1 cellular context compared by ENCODE assay signal in the genomic region with DNA sequence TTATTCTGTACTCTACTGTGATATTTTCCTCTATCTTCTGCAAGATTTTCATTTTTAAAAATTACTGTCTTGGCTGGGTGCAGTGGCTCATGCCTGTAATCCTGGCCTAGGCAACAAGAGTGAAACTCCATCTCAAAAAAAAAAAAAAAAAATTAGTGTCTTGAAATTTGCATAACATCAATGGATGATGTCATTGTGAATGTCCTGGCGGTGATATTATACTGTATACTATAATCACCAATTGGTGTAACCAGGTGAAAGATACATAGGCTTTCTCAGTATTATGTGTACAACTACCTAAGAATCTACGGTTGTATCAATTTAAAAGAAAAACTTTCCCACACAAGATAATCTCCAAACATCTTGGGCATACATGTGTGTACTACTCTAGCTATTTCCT.
TF ChIP-seq lines count a peak whose summit lies in the region.

No MANE protein-coding gene starts in this region.

TF ChIP-seq in WTC11, 78 proteins besides CTCF, POLR2A, EP300 and RAD21 (continued from another document):
- TF ChIP-seq ATF6 (CRISPR knock-in tag; IDR thresholded peaks at IDR 0.05), result no peak
- TF ChIP-seq USF2 (CRISPR knock-in tag; IDR thresholded peaks at IDR 0.05), result no peak
- no peak for TF ChIP-seq GRHL2 (CRISPR knock-in tag; IDR thresholded peaks at IDR 0.05; ENCODE audit: insufficient replicate concordance, severe bottlenecking)
- TF ChIP-seq FOXJ3 (CRISPR knock-in tag; IDR thresholded peaks at IDR 0.05; ENCODE audit: borderline replicate concordance), result no peak
- no peak for TF ChIP-seq TEAD1 (CRISPR knock-in tag; IDR thresholded peaks at IDR 0.05)
- no peak for TF ChIP-seq ZNF232 (CRISPR knock-in tag; IDR thresholded peaks at IDR 0.05)
